In the genomic region with DNA sequence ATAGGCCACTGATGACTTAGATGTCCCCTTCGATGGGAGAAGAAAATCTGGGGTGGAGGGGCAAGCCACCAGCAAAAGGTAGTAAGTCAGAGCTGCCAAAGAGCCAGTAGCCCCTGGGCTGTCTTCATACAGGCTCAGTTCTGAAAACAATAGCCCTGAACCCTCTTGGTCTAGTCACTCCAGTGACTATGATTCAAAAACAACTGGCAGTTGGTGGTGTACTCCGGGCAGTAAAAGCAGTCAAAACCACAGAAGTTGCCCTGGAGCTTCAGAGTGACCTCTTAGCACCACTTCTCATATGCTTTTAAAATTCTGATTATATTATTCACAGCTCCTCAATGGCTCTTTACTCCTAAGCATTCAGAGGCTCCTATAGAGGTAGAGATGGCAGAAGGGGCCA, we compare ENCODE assay signal across 27 cellular contexts.
DNase-seq lines count a peak whose midpoint lies in the region; ATAC-seq and TF ChIP-seq lines count a peak whose summit lies in the region.
"Had no signal": no experiment of that assay in that cellular context is flagged by ENCODE, and none has a peak within 500 bp of the region (broad histone marks: within the 10 kb centered on the region; RNA-seq: fewer than 3 reads in every experiment).

No MANE protein-coding gene starts in this region.

- H3K9me2 ChIP-seq in Karpas-422 (replicated peaks; ENCODE audit: insufficient read depth, low read length), result no peaks in the 10 kb centered on the region

- H3K27ac ChIP-seq in SJSA1 (peak overlapping the region; percentile 40), Karpas-422 (ENCODE audit: low read length) (no peak overlapping the region)
- H3K27ac ChIP-seq: dorsolateral prefrontal cortex, esophagus muscularis mucosa, neural progenitor cell, vagina had no signal

- no peaks in the 10 kb centered on the region for H3K36me3 ChIP-seq in SJSA1
- H3K36me3 ChIP-seq in Karpas-422 (ENCODE audit: insufficient read depth, low read length), result no peaks in the 10 kb centered on the region
- H3K36me3 ChIP-seq: esophagus muscularis mucosa, neural progenitor cell, vagina had no signal

- no peaks in the 10 kb centered on the region for H3K27me3 ChIP-seq in SJSA1 (replicated peaks)
- H3K27me3 ChIP-seq in Karpas-422 (ENCODE audit: low read length), result no peaks in the 10 kb centered on the region
- H3K27me3 ChIP-seq: esophagus muscularis mucosa, neural progenitor cell, vagina had no signal

- no peak overlapping the region for H3K9ac ChIP-seq in Karpas-422 (ENCODE audit: low read length)
- H3K9ac ChIP-seq: neural progenitor cell had no signal

- no peaks in the 10 kb centered on the region for H3K9me3 ChIP-seq in SJSA1 (replicated peaks)
- H3K9me3 ChIP-seq in Karpas-422 (ENCODE audit: low read length), result no peaks in the 10 kb centered on the region
- H3K9me3 ChIP-seq: esophagus muscularis mucosa, vagina had no signal

- H4K20me1 ChIP-seq in Karpas-422 (ENCODE audit: insufficient read depth, low read depth, low read length), result no peaks in the 10 kb centered on the region

- DNase-seq in AG10803 (ENCODE audit: low read depth) (peak; percentile 25), HT1080 (ENCODE audit: low read depth) (peak; percentile 55), SJSA1 (ENCODE audit: low read depth in 1 of 2, low spot score in 2 of 2) (peak in 1 of 2 experiments; percentile 35), kidney tubule cell (ENCODE audit: low spot score) (peak; percentile 52), NCI-H446 treated with DMSO at 0.1 percent for 48 hours (lab: John Stamatoyannopoulos, UW) (no peak), OCI-M1 (lab: John Stamatoyannopoulos, UW) (no peak), Karpas-422 (no peak)
- DNase-seq: activated CD4-positive, alpha-beta memory T cell treated with anti-CD3 and anti-CD28 coated beads, Interleukin-2, amount 10 ng/mL, durations not matched to agents 7 days and 5 days; activated CD8-positive, alpha-beta memory T cell treated with anti-CD3 and anti-CD28 coated beads, Interleukin-2, amount 50 U/mL, for 4 hours; activated naive CD4-positive, alpha-beta T cell treated with Interleukin-2 at 50 U/mL for 16 hours; CD8-positive, alpha-beta memory T cell; cerebellar nuclear complex; DMS 273 treated with DMSO at 0.1 percent for 48 hours; dorsolateral prefrontal cortex; mesenchymal stem cell; NCI-H2081; NCI-H2227 treated with DMSO at 0.1 percent for 48 hours; NCI-H69; right cardiac atrium; SHP77 treated with DMSO at 0.1 percent for 48 hours; stimulated activated CD4-positive, alpha-beta T cell treated with anti-CD3 and anti-CD28 coated beads, Interleukin-1b, Interleukin-23, amount 100 ng/mL, for 48 hours; stimulated activated naive CD4-positive, alpha-beta T cell treated with Interleukin-2 at 50 U/mL for 16 hours had no signal

- H3K79me2 ChIP-seq in Karpas-422 (ENCODE audit: low read length), result no peaks in the 10 kb centered on the region

- H3K4me3 ChIP-seq in AG10803 (ENCODE audit: low read length) (no peak overlapping the region), SJSA1 (no peak overlapping the region), Karpas-422 (ENCODE audit: low read length) (no peak overlapping the region)
- H3K4me3 ChIP-seq: dorsolateral prefrontal cortex, esophagus muscularis mucosa, neural progenitor cell, vagina had no signal

- ATAC-seq in GM21576 (IDR thresholded peaks at IDR 0.05; ENCODE audit: unreplicated experiment), result no peak
- ATAC-seq: HCT116, right cardiac atrium had no signal

- no peak overlapping the region for H3K4me2 ChIP-seq in Karpas-422 (ENCODE audit: low read depth, low read length, poor library complexity, severe bottlenecking)
- H3K4me2 ChIP-seq: neural progenitor cell had no signal

- H3K4me1 ChIP-seq in SJSA1 (replicated peaks) (peaks cover 32% of the 10 kb centered on the region), Karpas-422 (ENCODE audit: low read length) (peaks cover 3% of the 10 kb centered on the region; the same call in 1 of the 2 replicates)
- H3K4me1 ChIP-seq: neural progenitor cell, vagina had no signal

- no peak overlapping the region for H2AFZ ChIP-seq in Karpas-422 (ENCODE audit: low read length)
- H2AFZ ChIP-seq: neural progenitor cell had no signal

- no peak for TF ChIP-seq CTCF in AG10803 (conservative IDR thresholded peaks at IDR 0.05; ENCODE audit: low read length)

Comparison
In these comparisons a context has a peak if more than half of its experiments do, and no peak if none do; other contexts are left out.
1. DNase-seq: peak in AG10803 (single experiment), HT1080 (single experiment) and kidney tubule cell (single experiment); none in NCI-H446 treated with DMSO at 0.1 percent for 48 hours (single experiment), OCI-M1 (single experiment) and Karpas-422 (single experiment).